ENCODE assay signal across 22 cellular contexts in genomic region chr20:24633521-24633920, GRCh38.
"Had no signal": no experiment of that assay in that cellular context is flagged by ENCODE, and none has a peak within 500 bp of the region (broad histone marks: within the 10 kb centered on the region; RNA-seq: fewer than 3 reads in every experiment).

No MANE protein-coding gene starts in this region.

- H3K9me3 ChIP-seq: esophagus squamous epithelium, left ventricle myocardium inferior, psoas muscle, tibial nerve had no signal

- H3K36me3 ChIP-seq: esophagus squamous epithelium, left ventricle myocardium inferior, tibial nerve had no signal

- H3K4me3 ChIP-seq: esophagus squamous epithelium, left ventricle myocardium inferior, lung, psoas muscle, tibial nerve had no signal

- H3K4me1 Mint-ChIP-seq: naive B cell had no signal

- H3K27ac Mint-ChIP-seq: activated CD4-positive, alpha-beta T cell treated with anti-CD3 and anti-CD28 coated beads for 36 hours; activated CD8-positive, alpha-beta T cell treated with anti-CD3 and anti-CD28 coated beads, Interleukin-2, amount 10 ng/mL, durations not matched to agents 7 days and 5 days; activated naive CD8-positive, alpha-beta T cell; naive B cell; nephron progenitor cell; T-cell; T-helper 2 cell treated with Interferon-gamma antibody and Interleukin-4, amounts not matched to agents 5 μg/mL and 100 μg/mL, for 36 hours had no signal

- H3K36me3 Mint-ChIP-seq: activated naive CD8-positive, alpha-beta T cell; naive B cell; T-cell had no signal

- DNase-seq: activated CD4-positive, alpha-beta T cell treated with anti-CD3 and anti-CD28 coated beads for 36 hours; activated CD4-positive, CD25-positive, alpha-beta regulatory T cell; activated CD8-positive, alpha-beta T cell treated with anti-CD3 and anti-CD28 coated beads, Interleukin-2, amount 10 ng/mL, durations not matched to agents 7 days and 5 days; activated effector memory CD4-positive, alpha-beta T cell treated with Interleukin-2 at 50 U/mL for 16 hours; activated naive CD4-positive, alpha-beta T cell treated with Interleukin-2 at 50 U/mL for 16 hours; anterior cingulate cortex; effector CD8-positive, alpha-beta T cell; esophagus squamous epithelium; left ventricle myocardium inferior; naive B cell; nephron progenitor cell; psoas muscle; stimulated activated CD4-positive, alpha-beta T cell treated with anti-CD3 and anti-CD28 coated beads, Interleukin-15, amount 100 ng/mL, for 24 hours; stimulated activated CD4-positive, alpha-beta T cell treated with anti-CD3 and anti-CD28 coated beads, Interleukin-2, amount 100 ng/mL, for 24 hours; stimulated activated naive CD4-positive, alpha-beta T cell; T-cell had no signal

- ATAC-seq: activated CD4-positive, alpha-beta T cell treated with anti-CD3 and anti-CD28 coated beads for 36 hours; activated CD8-positive, alpha-beta T cell treated with anti-CD3 and anti-CD28 coated beads, Interleukin-2, amount 10 ng/mL, durations not matched to agents 7 days and 5 days; psoas muscle; T-cell had no signal

- H3K27me3 ChIP-seq: esophagus squamous epithelium, tibial nerve had no signal

- H3K27ac ChIP-seq: epithelial cell of prostate, esophagus squamous epithelium, left ventricle myocardium inferior, parathyroid adenoma, psoas muscle, tibial nerve had no signal

- H3K27me3 Mint-ChIP-seq: activated naive CD8-positive, alpha-beta T cell had no signal

- H3K4me3 Mint-ChIP-seq: activated CD4-positive, alpha-beta T cell treated with anti-CD3 and anti-CD28 coated beads for 36 hours; activated CD8-positive, alpha-beta T cell treated with anti-CD3 and anti-CD28 coated beads, Interleukin-2, amount 10 ng/mL, durations not matched to agents 7 days and 5 days; activated naive CD8-positive, alpha-beta T cell; naive B cell; nephron progenitor cell; T-cell; T-helper 2 cell treated with Interferon-gamma antibody and Interleukin-4, amounts not matched to agents 5 μg/mL and 100 μg/mL, for 36 hours had no signal

- H3K4me1 ChIP-seq: psoas muscle, tibial nerve had no signal

- H3K9me3 Mint-ChIP-seq: naive B cell; nephron progenitor cell; T-cell; T-helper 2 cell treated with Interferon-gamma antibody and Interleukin-4, amounts not matched to agents 5 μg/mL and 100 μg/mL, for 36 hours had no signal
